ENCODE assay signal across 1 cellular context in the genomic region with DNA sequence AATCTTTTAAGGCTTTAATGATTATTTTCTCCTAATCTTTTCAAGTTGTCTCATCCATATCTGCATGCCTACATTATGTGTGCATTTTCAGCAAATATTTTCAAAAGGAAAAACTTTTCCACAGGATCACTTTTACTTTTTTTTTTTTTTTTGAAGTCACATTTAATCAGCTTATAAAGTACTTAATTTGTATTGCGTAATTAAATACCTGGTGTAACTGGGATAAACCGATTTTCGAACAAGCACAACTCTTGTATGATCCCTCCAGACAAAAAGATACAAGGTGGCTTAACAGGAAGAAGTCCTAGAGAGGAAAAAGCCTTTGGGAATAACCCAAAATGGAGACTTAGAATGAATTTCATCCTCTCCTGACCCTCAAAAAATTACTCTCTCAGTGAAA.
TF ChIP-seq lines count a peak whose summit lies in the region.

No MANE protein-coding gene starts in this region.

TF ChIP-seq in K562, 482 proteins besides CTCF, POLR2A, EP300 and RAD21 (continued from another document):
- TF ChIP-seq, protein P1, sequence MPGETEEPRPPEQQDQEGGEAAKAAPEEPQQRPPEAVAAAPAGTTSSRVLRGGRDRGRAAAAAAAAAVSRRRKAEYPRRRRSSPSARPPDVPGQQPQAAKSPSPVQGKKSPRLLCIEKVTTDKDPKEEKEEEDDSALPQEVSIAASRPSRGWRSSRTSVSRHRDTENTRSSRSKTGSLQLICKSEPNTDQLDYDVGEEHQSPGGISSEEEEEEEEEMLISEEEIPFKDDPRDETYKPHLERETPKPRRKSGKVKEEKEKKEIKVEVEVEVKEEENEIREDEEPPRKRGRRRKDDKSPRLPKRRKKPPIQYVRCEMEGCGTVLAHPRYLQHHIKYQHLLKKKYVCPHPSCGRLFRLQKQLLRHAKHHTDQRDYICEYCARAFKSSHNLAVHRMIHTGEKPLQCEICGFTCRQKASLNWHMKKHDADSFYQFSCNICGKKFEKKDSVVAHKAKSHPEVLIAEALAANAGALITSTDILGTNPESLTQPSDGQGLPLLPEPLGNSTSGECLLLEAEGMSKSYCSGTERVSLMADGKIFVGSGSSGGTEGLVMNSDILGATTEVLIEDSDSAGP (CRISPR knock-in tag; IDR thresholded peaks at IDR 0.05) = no peak
- TF ChIP-seq CEBPB (tag; IDR thresholded peaks at IDR 0.05) = peak; percentile 44; the same call in 1 of the 2 replicates
